Comparison of ENCODE assay signal across 19 cellular contexts in the genomic region with DNA sequence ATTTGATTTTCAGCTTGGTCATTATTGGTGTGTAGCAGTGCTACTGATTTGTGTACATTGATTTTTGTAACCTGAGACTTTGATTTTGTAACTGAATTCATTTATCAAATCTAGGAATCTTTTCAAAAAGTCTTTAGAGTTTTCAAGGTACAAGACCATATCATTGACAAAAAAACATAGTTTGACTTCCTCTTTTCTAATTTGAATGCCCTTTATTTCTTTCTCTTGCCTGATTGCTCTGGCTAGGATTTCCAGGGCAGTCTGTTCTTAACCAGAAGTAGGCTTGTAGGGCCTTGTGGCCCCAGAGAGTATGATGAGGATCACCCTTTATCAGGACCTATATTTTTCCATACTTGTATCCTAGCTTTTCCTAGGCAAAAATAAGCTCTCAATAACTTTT.
DNase-seq lines count a peak whose midpoint lies in the region; ATAC-seq, FAIRE-seq and TF ChIP-seq lines count a peak whose summit lies in the region.
"Had no signal": no experiment of that assay in that cellular context is flagged by ENCODE, and none has a peak within 500 bp of the region (broad histone marks: within the 10 kb centered on the region; RNA-seq: fewer than 3 reads in every experiment).

No MANE protein-coding gene starts in this region.

- SMC1A ChIA-PET in GM12878 (lab: Charles Lee; ENCODE audit: uncharacterized antibody, unreplicated experiment): interaction anchor here (2.0 kb wide), 1 partner anchor 320 kb away, joined by 10 read pairs; no protein-coding TSS in a partner anchor

- H3K27ac ChIP-seq in Karpas-422 (ENCODE audit: low read length) (no peak overlapping the region), GM12878 (ENCODE audit: control insufficient read depth, insufficient read depth) (no peak overlapping the region), prostate gland (no peak overlapping the region), vagina (no peak overlapping the region)
- H3K27ac ChIP-seq: 22Rv1, BLaER1, C4-2B had no signal

- POLR2A ChIA-PET in GM12878 (lab: Charles Lee): interaction anchor here (1.0 kb wide), 1 partner anchor 9 kb away, joined by 3 read pairs; no protein-coding TSS in a partner anchor

- H3K4me2 ChIP-seq in Karpas-422 (ENCODE audit: low read depth, low read length, poor library complexity, severe bottlenecking) (no peak overlapping the region), GM12878 (ENCODE audit: control insufficient read depth, insufficient read depth) (no peak overlapping the region)
- H3K4me2 ChIP-seq: BLaER1 had no signal

- H3K9me3 ChIP-seq in Karpas-422 (ENCODE audit: low read length) (no peaks in the 10 kb centered on the region), GM12878 (replicated peaks; ENCODE audit: control insufficient read depth, insufficient read depth, low read length) (no peaks in the 10 kb centered on the region), prostate gland (no peaks in the 10 kb centered on the region), vagina (no peaks in the 10 kb centered on the region)
- H3K9me3 ChIP-seq: BLaER1, Caco-2 had no signal

- H3K9ac ChIP-seq in Karpas-422 (ENCODE audit: low read length) (no peak overlapping the region), GM12878 (ENCODE audit: control insufficient read depth, insufficient read depth, low read length) (no peak overlapping the region)
- H3K9ac ChIP-seq: BLaER1 had no signal

- FAIRE-seq in GM12878 (lab: Jason Lieb, UNC): no peak
- FAIRE-seq: G401.6, GM12892, H1 had no signal

- H3K27me3 ChIP-seq in Karpas-422 (ENCODE audit: low read length) (no peaks in the 10 kb centered on the region), GM12878 (replicated peaks in 1 of 2; ENCODE audit: control insufficient read depth in 2 of 2, insufficient read depth in 2 of 2, low read length in 1 of 2) (no peaks in the 10 kb centered on the region), prostate gland (replicated peaks; ENCODE audit: insufficient read depth) (no peaks in the 10 kb centered on the region), vagina (no peaks in the 10 kb centered on the region)
- H3K27me3 ChIP-seq: BLaER1 had no signal

- RAD21 ChIA-PET in GM12878 (lab: Charles Lee; ENCODE audit: unreplicated experiment): interaction anchor here (1.3 kb wide), 1 partner anchor 320 kb away, joined by 5 read pairs; no protein-coding TSS in a partner anchor

- intact Hi-C loops in GM12878 (cut with micrococcal nuclease; ENCODE audit: unreplicated experiment): loop anchor here (5.0 to 10.0 kb wide), 5 partner anchors 97 to 477 kb away; a partner anchor contains a TSS
- intact Hi-C loops in prostate gland (cut with DNase I): loop anchor here (5.0 to 10.0 kb wide), 2 partner anchors 432 to 475 kb away; a partner anchor contains a TSS
- intact Hi-C loops in vagina (cut with DNase I): loop anchor here (10.0 kb wide), 1 partner anchor 475 kb away; no protein-coding TSS in a partner anchor

- no peak for TF ChIP-seq RAD21 in GM12878 (IDR thresholded peaks at IDR 0.05; ENCODE audit: insufficient read depth, low read depth, low read length)

- peaks cover 56% of the 10 kb centered on the region for H3K79me2 ChIP-seq in Karpas-422 (ENCODE audit: low read length)
- no peaks in the 10 kb centered on the region for H3K79me2 ChIP-seq in GM12878 (ENCODE audit: control insufficient read depth, insufficient read depth, low read length)

- H2AFZ ChIP-seq in Karpas-422 (ENCODE audit: low read length): no peak overlapping the region
- H2AFZ ChIP-seq in GM12878 (ENCODE audit: control insufficient read depth, low read depth, low read length): no peak overlapping the region

- TF ChIP-seq POLR2A in GM12878 (IDR thresholded peaks at IDR 0.05; ENCODE audit: low read depth, low read length) (no peak), prostate gland (IDR thresholded peaks at IDR 0.05) (no peak), vagina (IDR thresholded peaks at IDR 0.05) (no peak)

- H3K9me2 ChIP-seq in Karpas-422 (replicated peaks; ENCODE audit: insufficient read depth, low read length): no peaks in the 10 kb centered on the region

- in situ Hi-C loops in GM12878 (cut with MboI): no loop called here

- no peak overlapping the region for H3K4me3 ChIP-seq in Karpas-422 (ENCODE audit: low read length)
- no peak overlapping the region for H3K4me3 ChIP-seq in GM12878
- H3K4me3 ChIP-seq in prostate gland: no peak overlapping the region
- H3K4me3 ChIP-seq in vagina: no peak overlapping the region
- H3K4me3 ChIP-seq: BLaER1 had no signal

- TF ChIP-seq CTCF in GM12878 (IDR thresholded peaks at IDR 0.05 in 2 of 3, conservative IDR thresholded peaks at IDR 0.05 in 1 of 3; ENCODE audit: control insufficient read depth in 2 of 3, extremely low read depth in 1 of 3, insufficient read depth in 1 of 3, low read depth in 3 of 3, low read length in 3 of 3) (no peak), prostate gland (IDR thresholded peaks at IDR 0.05) (no peak), vagina (IDR thresholded peaks at IDR 0.05) (no peak)

- DNase-seq in NOMO-1 treated with DMSO at 0.1 percent for 48 hours (lab: John Stamatoyannopoulos, UW; ENCODE audit: unreplicated experiment): peak; percentile 8
- DNase-seq in NOMO-1 treated with dmso at 0.1 percent for 144 hours (lab: John Stamatoyannopoulos, UW; ENCODE audit: unreplicated experiment): no peak
- peak; percentile 63 for DNase-seq in Karpas-422
- no peak for DNase-seq in GM12878 (ENCODE audit: low read depth, low spot score)
- DNase-seq in prostate gland (ENCODE audit: low spot score): no peak
- DNase-seq in vagina (ENCODE audit: extremely low spot score in 2 of 2): no peak
- DNase-seq: Caco-2; CD4-positive, CD25-positive, alpha-beta regulatory T cell; CD8-positive, alpha-beta T cell; DMS153; DND-41; HCEC 1CT had no signal

- H4K20me1 ChIP-seq in Karpas-422 (ENCODE audit: insufficient read depth, low read depth, low read length): no peaks in the 10 kb centered on the region
- no peaks in the 10 kb centered on the region for H4K20me1 ChIP-seq in GM12878 (ENCODE audit: control insufficient read depth, insufficient read depth)

- H3K4me1 ChIP-seq in Karpas-422 (ENCODE audit: low read length) (peaks cover 45% of the 10 kb centered on the region), GM12878 (ENCODE audit: control insufficient read depth, insufficient read depth, low read length) (no peaks in the 10 kb centered on the region), prostate gland (replicated peaks) (no peaks in the 10 kb centered on the region), vagina (no peaks in the 10 kb centered on the region)
- H3K4me1 ChIP-seq: BLaER1, Caco-2 had no signal

- TF ChIP-seq EP300 in GM12878 (IDR thresholded peaks at IDR 0.05; ENCODE audit: borderline replicate concordance in 1 of 2, control insufficient read depth in 1 of 2, low read depth in 2 of 2, low read length in 2 of 2): no peak

- no TSS peak for BruUV-seq in GM12878 (replicated peaks; lab: Mats Ljungman, UMichigan)

- H3K36me3 ChIP-seq in Karpas-422 (ENCODE audit: insufficient read depth, low read length) (no peaks in the 10 kb centered on the region), GM12878 (ENCODE audit: control insufficient read depth in 2 of 2, insufficient read depth in 2 of 2, low read length in 1 of 2) (no peaks in the 10 kb centered on the region), prostate gland (no peaks in the 10 kb centered on the region), vagina (no peaks in the 10 kb centered on the region)

- no peak for ATAC-seq in GM12878
- ATAC-seq in HG02588 (IDR thresholded peaks at IDR 0.05; ENCODE audit: unreplicated experiment): no peak
- ATAC-seq: CD8-positive, alpha-beta T cell had no signal

- CTCF ChIA-PET in GM12878 (lab: Yijun Ruan, JAX): interaction anchor here (1.0 to 1.4 kb wide), 2 partner anchors 97 to 321 kb away, joined by 3 to 8 read pairs; no protein-coding TSS in a partner anchor

TF ChIP-seq in GM12878, 131 proteins besides CTCF, POLR2A, EP300 and RAD21 (continues in another document):
- TF ChIP-seq ZNF274 (IDR thresholded peaks at IDR 0.05; ENCODE audit: insufficient read depth, insufficient read length) (no peak), HDAC6 (IDR thresholded peaks at IDR 0.05; ENCODE audit: unreplicated experiment) (no peak), SPI1 (IDR thresholded peaks at IDR 0.05; ENCODE audit: borderline replicate concordance, insufficient read depth, low read depth, low read length) (0 out of 2 replicates have a peak, but pooled peaks have one; percentile 28)
- TF ChIP-seq, protein P1, sequence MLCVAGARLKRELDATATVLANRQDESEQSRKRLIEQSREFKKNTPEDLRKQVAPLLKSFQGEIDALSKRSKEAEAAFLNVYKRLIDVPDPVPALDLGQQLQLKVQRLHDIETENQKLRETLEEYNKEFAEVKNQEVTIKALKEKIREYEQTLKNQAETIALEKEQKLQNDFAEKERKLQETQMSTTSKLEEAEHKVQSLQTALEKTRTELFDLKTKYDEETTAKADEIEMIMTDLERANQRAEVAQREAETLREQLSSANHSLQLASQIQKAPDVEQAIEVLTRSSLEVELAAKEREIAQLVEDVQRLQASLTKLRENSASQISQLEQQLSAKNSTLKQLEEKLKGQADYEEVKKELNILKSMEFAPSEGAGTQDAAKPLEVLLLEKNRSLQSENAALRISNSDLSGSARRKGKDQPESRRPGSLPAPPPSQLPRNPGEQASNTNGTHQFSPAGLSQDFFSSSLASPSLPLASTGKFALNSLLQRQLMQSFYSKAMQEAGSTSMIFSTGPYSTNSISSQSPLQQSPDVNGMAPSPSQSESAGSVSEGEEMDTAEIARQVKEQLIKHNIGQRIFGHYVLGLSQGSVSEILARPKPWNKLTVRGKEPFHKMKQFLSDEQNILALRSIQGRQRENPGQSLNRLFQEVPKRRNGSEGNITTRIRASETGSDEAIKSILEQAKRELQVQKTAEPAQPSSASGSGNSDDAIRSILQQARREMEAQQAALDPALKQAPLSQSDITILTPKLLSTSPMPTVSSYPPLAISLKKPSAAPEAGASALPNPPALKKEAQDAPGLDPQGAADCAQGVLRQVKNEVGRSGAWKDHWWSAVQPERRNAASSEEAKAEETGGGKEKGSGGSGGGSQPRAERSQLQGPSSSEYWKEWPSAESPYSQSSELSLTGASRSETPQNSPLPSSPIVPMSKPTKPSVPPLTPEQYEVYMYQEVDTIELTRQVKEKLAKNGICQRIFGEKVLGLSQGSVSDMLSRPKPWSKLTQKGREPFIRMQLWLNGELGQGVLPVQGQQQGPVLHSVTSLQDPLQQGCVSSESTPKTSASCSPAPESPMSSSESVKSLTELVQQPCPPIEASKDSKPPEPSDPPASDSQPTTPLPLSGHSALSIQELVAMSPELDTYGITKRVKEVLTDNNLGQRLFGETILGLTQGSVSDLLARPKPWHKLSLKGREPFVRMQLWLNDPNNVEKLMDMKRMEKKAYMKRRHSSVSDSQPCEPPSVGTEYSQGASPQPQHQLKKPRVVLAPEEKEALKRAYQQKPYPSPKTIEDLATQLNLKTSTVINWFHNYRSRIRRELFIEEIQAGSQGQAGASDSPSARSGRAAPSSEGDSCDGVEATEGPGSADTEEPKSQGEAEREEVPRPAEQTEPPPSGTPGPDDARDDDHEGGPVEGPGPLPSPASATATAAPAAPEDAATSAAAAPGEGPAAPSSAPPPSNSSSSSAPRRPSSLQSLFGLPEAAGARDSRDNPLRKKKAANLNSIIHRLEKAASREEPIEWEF (IDR thresholded peaks at IDR 0.05; ENCODE audit: insufficient replicate concordance, low read depth, low read length): no peak

Comparison
In these comparisons a context has a peak if more than half of its experiments do, and no peak if none do; other contexts are left out.
1. DNase-seq: peak in NOMO-1 treated with DMSO at 0.1 percent for 48 hours (single experiment) and Karpas-422 (single experiment); none in NOMO-1 treated with dmso at 0.1 percent for 144 hours (single experiment), GM12878 (single experiment), prostate gland (single experiment) and vagina (0 of 2).